8 cellular contexts compared by ENCODE assay signal in genomic region chr3:190701096-190701532, GRCh38.
DNase-seq lines count a peak whose midpoint lies in the region; ATAC-seq and TF ChIP-seq lines count a peak whose summit lies in the region.

No MANE protein-coding gene starts in this region.

- ATAC-seq in activated T-helper 17 cell treated with anti-CD3 and anti-CD28 coated beads, Interleukin-2, amount 50 U/mL, for 72 hours (replicated peaks) = peak; percentile 35
- no peak for ATAC-seq in HG02973 (IDR thresholded peaks at IDR 0.05; ENCODE audit: unreplicated experiment)

- H3K27me3 ChIP-seq in AG04450 (ENCODE audit: control insufficient read depth, insufficient read depth, low read length) = no peaks in the 10 kb centered on the region

- POLR2A ChIA-PET in AG04450 (lab: Yijun Ruan, JAX) = no interaction called here

- no peak overlapping the region for H3K27ac Mint-ChIP-seq in activated T-helper 17 cell treated with anti-CD3 and anti-CD28 coated beads, Interleukin-2, amount 50 U/mL, for 72 hours
- H3K27ac Mint-ChIP-seq in type B pancreatic cell = peak overlapping the region; percentile 5
- H3K27ac Mint-ChIP-seq in activated T-helper 1 cell treated with anti-CD3 and anti-CD28 coated beads, Interleukin-12 subunit alpha, Interleukin-12 subunit beta, Interleukin-2, Interleukin-4 antibody, amounts not matched to agents 30 ng/mL and 10 ng/mL and 1 ng/mL, durations not matched to agents 14 hours and 24 hours and 36 hours = no peak overlapping the region

- no peaks in the 10 kb centered on the region for H3K9me3 Mint-ChIP-seq in activated T-helper 17 cell treated with anti-CD3 and anti-CD28 coated beads, Interleukin-2, amount 50 U/mL, for 72 hours
- no peaks in the 10 kb centered on the region for H3K9me3 Mint-ChIP-seq in type B pancreatic cell
- H3K9me3 Mint-ChIP-seq in activated T-helper 1 cell treated with anti-CD3 and anti-CD28 coated beads, Interleukin-12 subunit alpha, Interleukin-12 subunit beta, Interleukin-2, Interleukin-4 antibody, amounts not matched to agents 30 ng/mL and 10 ng/mL and 1 ng/mL, durations not matched to agents 14 hours and 24 hours and 36 hours = no peaks in the 10 kb centered on the region

- intact Hi-C loops in activated T-helper 1 cell treated with anti-CD3 and anti-CD28 coated beads, Interleukin-12 subunit alpha, Interleukin-12 subunit beta, Interleukin-2, Interleukin-4 antibody, amounts not matched to agents 30 ng/mL and 10 ng/mL and 1 ng/mL, durations not matched to agents 14 hours and 24 hours and 36 hours (cut with micrococcal nuclease) = no loop called here

- CTCF ChIA-PET in AG04450 (lab: Charles Lee) = interaction anchor here (0.6 to 5.1 kb wide), 43 partner anchors 9 to 1743 kb away, joined by 3 to 68 read pairs (median 4); partner anchors contain the start of genes GMNC and IL1RAP

- in situ Hi-C loops in GM13977 (cut with MboI; ENCODE audit: low pct_unique_long_range_greater_than_20kb, low sequenced_read_pairs, unreplicated experiment) = no loop called here

- DNase-seq in AG04450 (ENCODE audit: low read depth, low spot score) (no peak), GM13977 (ENCODE audit: low spot score) (no peak), NAMALWA (ENCODE audit: low spot score) (peak; percentile 42), iPS DF 4.7 (ENCODE audit: extremely low read depth, low spot score) (peak; percentile 22), type B pancreatic cell (ENCODE audit: extremely low spot score, unreplicated experiment) (no peak)
- DNase-seq in activated T-helper 1 cell treated with anti-CD3 and anti-CD28 coated beads, Interleukin-12 subunit alpha, Interleukin-12 subunit beta, Interleukin-2, Interleukin-4 antibody, amounts not matched to agents 30 ng/mL and 10 ng/mL and 1 ng/mL, durations not matched to agents 14 hours and 24 hours and 36 hours (ENCODE audit: low spot score) = no peak

- no peaks in the 10 kb centered on the region for H3K36me3 Mint-ChIP-seq in activated T-helper 17 cell treated with anti-CD3 and anti-CD28 coated beads, Interleukin-2, amount 50 U/mL, for 72 hours (ENCODE audit: low read depth)
- H3K36me3 Mint-ChIP-seq in type B pancreatic cell = no peaks in the 10 kb centered on the region
- no peaks in the 10 kb centered on the region for H3K36me3 Mint-ChIP-seq in activated T-helper 1 cell treated with anti-CD3 and anti-CD28 coated beads, Interleukin-12 subunit alpha, Interleukin-12 subunit beta, Interleukin-2, Interleukin-4 antibody, amounts not matched to agents 30 ng/mL and 10 ng/mL and 1 ng/mL, durations not matched to agents 14 hours and 24 hours and 36 hours (ENCODE audit: low read depth)

- H3K9me3 ChIP-seq in AG04450 (ENCODE audit: control insufficient read depth, insufficient read depth, low read length) = no peaks in the 10 kb centered on the region

- no peak overlapping the region for H3K27ac ChIP-seq in AG04450 (ENCODE audit: low read depth, low read length)

- TF ChIP-seq CTCF in AG04450 (IDR thresholded peaks at IDR 0.05; ENCODE audit: low read depth, low read length) = peak; percentile 70
- peak; percentile 53 for TF ChIP-seq CTCF in GM13977 (IDR thresholded peaks at IDR 0.05; ENCODE audit: extremely low read depth, insufficient read depth, missing control alignments)
- TF ChIP-seq CTCF in type B pancreatic cell (conservative IDR thresholded peaks at IDR 0.05) = peak; percentile 64

- H3K4me3 ChIP-seq in AG04450 (ENCODE audit: low read depth, low read length) = no peak overlapping the region

- no peaks in the 10 kb centered on the region for H3K4me1 Mint-ChIP-seq in activated T-helper 17 cell treated with anti-CD3 and anti-CD28 coated beads, Interleukin-2, amount 50 U/mL, for 72 hours
- peaks cover 6% of the 10 kb centered on the region for H3K4me1 Mint-ChIP-seq in type B pancreatic cell (ENCODE audit: unreplicated experiment)
- H3K4me1 Mint-ChIP-seq in activated T-helper 1 cell treated with anti-CD3 and anti-CD28 coated beads, Interleukin-12 subunit alpha, Interleukin-12 subunit beta, Interleukin-2, Interleukin-4 antibody, amounts not matched to agents 30 ng/mL and 10 ng/mL and 1 ng/mL, durations not matched to agents 14 hours and 24 hours and 36 hours (ENCODE audit: low read depth) = peaks cover 5% of the 10 kb centered on the region

- peaks cover 36% of the 10 kb centered on the region for H3K27me3 Mint-ChIP-seq in activated T-helper 17 cell treated with anti-CD3 and anti-CD28 coated beads, Interleukin-2, amount 50 U/mL, for 72 hours
- no peaks in the 10 kb centered on the region for H3K27me3 Mint-ChIP-seq in type B pancreatic cell
- peaks cover 31% of the 10 kb centered on the region for H3K27me3 Mint-ChIP-seq in activated T-helper 1 cell treated with anti-CD3 and anti-CD28 coated beads, Interleukin-12 subunit alpha, Interleukin-12 subunit beta, Interleukin-2, Interleukin-4 antibody, amounts not matched to agents 30 ng/mL and 10 ng/mL and 1 ng/mL, durations not matched to agents 14 hours and 24 hours and 36 hours (ENCODE audit: insufficient read depth)

- no peak overlapping the region for H3K4me3 Mint-ChIP-seq in activated T-helper 17 cell treated with anti-CD3 and anti-CD28 coated beads, Interleukin-2, amount 50 U/mL, for 72 hours
- no peak overlapping the region for H3K4me3 Mint-ChIP-seq in type B pancreatic cell
- no peak overlapping the region for H3K4me3 Mint-ChIP-seq in activated T-helper 1 cell treated with anti-CD3 and anti-CD28 coated beads, Interleukin-12 subunit alpha, Interleukin-12 subunit beta, Interleukin-2, Interleukin-4 antibody, amounts not matched to agents 30 ng/mL and 10 ng/mL and 1 ng/mL, durations not matched to agents 14 hours and 24 hours and 36 hours

Comparison
In these comparisons a context has a peak if more than half of its experiments do, and no peak if none do; other contexts are left out.
1. DNase-seq: peak in NAMALWA (single experiment) and iPS DF 4.7 (single experiment); none in AG04450 (single experiment), GM13977 (single experiment), type B pancreatic cell (single experiment) and activated T-helper 1 cell treated with anti-CD3 and anti-CD28 coated beads, Interleukin-12 subunit alpha, Interleukin-12 subunit beta, Interleukin-2, Interleukin-4 antibody, amounts not matched to agents 30 ng/mL and 10 ng/mL and 1 ng/mL, durations not matched to agents 14 hours and 24 hours and 36 hours (single experiment).
2. Peak in every context shown above with its lines, with median percentiles within 50 percentile points of each other: CTCF ChIP-seq.